In the genomic region with DNA sequence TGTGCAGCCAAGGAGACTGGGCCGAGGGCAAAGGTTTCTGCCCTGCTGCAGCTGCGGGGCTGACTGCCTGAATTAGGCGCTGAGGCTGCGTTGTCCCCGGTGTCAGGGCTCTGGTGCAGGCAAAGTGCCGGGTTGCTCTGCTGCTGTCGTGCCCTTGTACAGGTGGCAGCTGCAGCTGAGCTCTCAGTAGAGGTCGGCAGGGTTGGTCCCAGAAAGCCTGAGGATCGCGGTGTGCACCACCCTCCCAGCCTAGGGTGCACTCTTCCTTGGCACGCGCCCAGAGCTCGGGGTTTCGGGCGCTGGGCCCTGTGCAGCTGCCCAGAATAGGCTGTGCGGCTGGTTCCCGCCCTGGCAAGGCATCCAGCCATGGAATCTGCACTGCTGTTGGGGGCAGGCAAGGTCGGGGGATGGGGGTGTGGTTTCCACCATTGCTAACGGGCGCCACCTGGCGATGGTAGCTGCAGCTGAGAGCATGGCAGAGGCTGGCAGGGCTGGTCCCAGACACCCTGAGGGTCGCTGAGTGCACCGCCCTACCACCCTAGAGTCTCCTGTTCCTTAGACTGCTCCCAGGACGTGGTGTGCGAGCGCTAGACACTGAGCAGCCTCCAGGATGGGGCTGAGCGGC, we compare ENCODE assay signal across 7 cellular contexts.
DNase-seq lines count a peak whose midpoint lies in the region; ATAC-seq and TF ChIP-seq lines count a peak whose summit lies in the region.
"Not testable (repeated sequence)": the region's sequence is repeated elsewhere in the genome, so short reads cannot be mapped to it uniquely, and the experiment has no call there.

No MANE protein-coding gene starts in this region.

- intact Hi-C loops in activated B cell treated with CpG ODN at 0.5 μM for 24 hours (cut with micrococcal nuclease); left cardiac atrium (cut with DNase I); lower lobe of right lung (cut with DNase I): not testable (repeated sequence)

- H3K27ac Mint-ChIP-seq in activated B cell treated with CpG ODN at 0.5 μM for 24 hours; effector memory CD8-positive, alpha-beta T cell; stimulated activated naive CD8-positive, alpha-beta T cell treated with anti-CD3 and anti-CD28 coated beads, Interleukin-15, amount 100 ng/mL, for 72 hours: not testable (repeated sequence)

- not testable (repeated sequence) for H3K36me3 ChIP-seq in lower lobe of right lung

- H3K4me3 Mint-ChIP-seq in activated B cell treated with CpG ODN at 0.5 μM for 24 hours; effector memory CD8-positive, alpha-beta T cell; stimulated activated naive CD8-positive, alpha-beta T cell treated with anti-CD3 and anti-CD28 coated beads, Interleukin-15, amount 100 ng/mL, for 72 hours: not testable (repeated sequence)

- H3K4me1 Mint-ChIP-seq in activated B cell treated with CpG ODN at 0.5 μM for 24 hours; effector memory CD8-positive, alpha-beta T cell (ENCODE audit: low read depth in 2 of 2); stimulated activated naive CD8-positive, alpha-beta T cell treated with anti-CD3 and anti-CD28 coated beads, Interleukin-15, amount 100 ng/mL, for 72 hours: not testable (repeated sequence)

- CTCF ChIA-PET in activated B cell treated with CpG ODN at 0.5 μM for 24 hours (lab: Charles Lee) = not testable (repeated sequence)

- H3K4me3 ChIP-seq in lower lobe of right lung = not testable (repeated sequence)

- H3K4me1 ChIP-seq in lower lobe of right lung = not testable (repeated sequence)

- POLR2A ChIA-PET in activated B cell treated with CpG ODN at 0.5 μM for 24 hours (lab: Charles Lee) = not testable (repeated sequence)

- not testable (repeated sequence) for H3K27me3 ChIP-seq in lower lobe of right lung (ENCODE audit: low read depth)

- H3K9me3 ChIP-seq in lower lobe of right lung = not testable (repeated sequence)

- not testable (repeated sequence) for H3K36me3 Mint-ChIP-seq in activated B cell treated with CpG ODN at 0.5 μM for 24 hours (ENCODE audit: low read depth); effector memory CD8-positive, alpha-beta T cell (ENCODE audit: insufficient read depth)

- ATAC-seq in GM18867 (IDR thresholded peaks at IDR 0.05; ENCODE audit: unreplicated experiment) = peak; percentile 88
- peak; percentile 70 for ATAC-seq in HG03439 (IDR thresholded peaks at IDR 0.05; ENCODE audit: unreplicated experiment)
- ATAC-seq in activated B cell treated with CpG ODN at 0.5 μM for 24 hours (ENCODE audit: low read depth) = peak; percentile 42
- ATAC-seq in effector memory CD8-positive, alpha-beta T cell (replicated peaks) = peak; percentile 37
- peak; percentile 24 to 65 for ATAC-seq in left cardiac atrium
- peak; percentile 77 to 81 for ATAC-seq in lower lobe of right lung
- peak; percentile 52 for ATAC-seq in stimulated activated naive CD8-positive, alpha-beta T cell treated with anti-CD3 and anti-CD28 coated beads, Interleukin-15, amount 100 ng/mL, for 72 hours

- TF ChIP-seq CTCF in activated B cell treated with CpG ODN at 0.5 μM for 24 hours (IDR thresholded peaks at IDR 0.05); lower lobe of right lung (IDR thresholded peaks at IDR 0.05): not testable (repeated sequence)

- H3K9me3 Mint-ChIP-seq in activated B cell treated with CpG ODN at 0.5 μM for 24 hours; effector memory CD8-positive, alpha-beta T cell; stimulated activated naive CD8-positive, alpha-beta T cell treated with anti-CD3 and anti-CD28 coated beads, Interleukin-15, amount 100 ng/mL, for 72 hours: not testable (repeated sequence)

- not testable (repeated sequence) for H3K27ac ChIP-seq in lower lobe of right lung

- not testable (repeated sequence) for DNase-seq in activated B cell treated with CpG ODN at 0.5 μM for 24 hours; effector memory CD8-positive, alpha-beta T cell; left cardiac atrium; lower lobe of right lung; stimulated activated naive CD8-positive, alpha-beta T cell treated with anti-CD3 and anti-CD28 coated beads, Interleukin-15, amount 100 ng/mL, for 72 hours

- H3K27me3 Mint-ChIP-seq in activated B cell treated with CpG ODN at 0.5 μM for 24 hours; effector memory CD8-positive, alpha-beta T cell; stimulated activated naive CD8-positive, alpha-beta T cell treated with anti-CD3 and anti-CD28 coated beads, Interleukin-15, amount 100 ng/mL, for 72 hours: not testable (repeated sequence)

Comparison
In these comparisons a context has a peak if more than half of its experiments do, and no peak if none do; other contexts are left out.
1. ATAC-seq: peak in every context shown above with its lines; median percentile 88 in GM18867; 79 in lower lobe of right lung; 70 in HG03439; 52 in stimulated activated naive CD8-positive, alpha-beta T cell treated with anti-CD3 and anti-CD28 coated beads, Interleukin-15, amount 100 ng/mL, for 72 hours; 44 in left cardiac atrium; 42 in activated B cell treated with CpG ODN at 0.5 μM for 24 hours; 37 in effector memory CD8-positive, alpha-beta T cell.